ENCODE assay signal across 35 cellular contexts in genomic region chr15:65330934-65331645, GRCh38. TPM values are rescaled to one million over a fixed set of nuclear protein-coding genes. Genes with fewer than 3 reads are reported as not detected.
DNase-seq lines count a peak whose midpoint lies in the region; ATAC-seq and TF ChIP-seq lines count a peak whose summit lies in the region.
"Had no signal": no experiment of that assay in that cellular context is flagged by ENCODE, and none has a peak within 500 bp of the region (broad histone marks: within the 10 kb centered on the region; RNA-seq: fewer than 3 reads in every experiment).

No MANE protein-coding gene starts in this region.

- H3K36me3 Mint-ChIP-seq in T-helper 17 cell (ENCODE audit: low read depth) = peaks cover 2% of the 10 kb centered on the region
- H3K36me3 Mint-ChIP-seq: activated CD8-positive, alpha-beta memory T cell treated with anti-CD3 and anti-CD28 coated beads, Interleukin-2, amount 10 ng/mL, durations not matched to agents 7 days and 5 days; activated naive CD8-positive, alpha-beta T cell treated with anti-CD3 and anti-CD28 coated beads, Interleukin-2, amount 10 ng/mL, durations not matched to agents 7 days and 5 days had no signal

- no peak overlapping the region for H3K4me3 ChIP-seq in H7 (ENCODE audit: insufficient read depth, low read depth, low read length)
- H3K4me3 ChIP-seq: cardiac muscle cell, Peyer's patch, right atrium auricular region, smooth muscle cell, upper lobe of right lung had no signal

- H3K4me3 Mint-ChIP-seq in T-helper 17 cell = no peak overlapping the region
- H3K4me3 Mint-ChIP-seq: activated CD8-positive, alpha-beta memory T cell treated with anti-CD3 and anti-CD28 coated beads, Interleukin-2, amount 10 ng/mL, durations not matched to agents 7 days and 5 days; activated naive CD8-positive, alpha-beta T cell treated with anti-CD3 and anti-CD28 coated beads, Interleukin-2, amount 10 ng/mL, durations not matched to agents 7 days and 5 days; activated T-cell treated with anti-CD3 and anti-CD28 coated beads, Interleukin-2, amount 50 U/mL, for 4 hours; neural crest cell had no signal

- POLR2A ChIA-PET in HEK293T (lab: Yijun Ruan, JAX) = no interaction called here

- H3K27ac Mint-ChIP-seq in T-helper 17 cell = peak overlapping the region; percentile 27
- H3K27ac Mint-ChIP-seq: activated CD8-positive, alpha-beta memory T cell treated with anti-CD3 and anti-CD28 coated beads, Interleukin-2, amount 10 ng/mL, durations not matched to agents 7 days and 5 days; activated naive CD8-positive, alpha-beta T cell treated with anti-CD3 and anti-CD28 coated beads, Interleukin-2, amount 10 ng/mL, durations not matched to agents 7 days and 5 days had no signal

- H3K27me3 Mint-ChIP-seq in T-helper 17 cell = peaks cover 47% of the 10 kb centered on the region

- intact Hi-C loops in posterior vena cava (cut with DNase I) = no loop called here

- H3K27me3 ChIP-seq in H7 (ENCODE audit: control insufficient read depth, insufficient read depth, low read length) = no peaks in the 10 kb centered on the region
- peaks cover 16% of the 10 kb centered on the region for H3K27me3 ChIP-seq in foreskin keratinocyte
- H3K27me3 ChIP-seq: cardiac muscle cell, Peyer's patch, right atrium auricular region, upper lobe of right lung had no signal

- ATAC-seq in T-helper 17 cell (no peak), foreskin keratinocyte (peak; percentile 13), HG03097 (IDR thresholded peaks at IDR 0.05; ENCODE audit: low FRiP score, unreplicated experiment) (no peak)
- ATAC-seq: activated CD8-positive, alpha-beta memory T cell treated with anti-CD3 and anti-CD28 coated beads, Interleukin-2, amount 10 ng/mL, durations not matched to agents 7 days and 5 days; activated T-cell treated with anti-CD3 and anti-CD28 coated beads, Interleukin-2, amount 50 U/mL, for 4 hours; esophagus mucosa; left cardiac atrium; stimulated activated naive CD8-positive, alpha-beta T cell treated with anti-CD3 and anti-CD28 coated beads, Interleukin-15, Interleukin-2, amounts not matched to agents 100 U/mL and 50 U/mL, for 24 hours; upper lobe of right lung had no signal

- TF ChIP-seq CTCF in foreskin keratinocyte (conservative IDR thresholded peaks at IDR 0.05) = no peak

- H3K36me3 ChIP-seq in H7 (replicated peaks; ENCODE audit: control insufficient read depth, insufficient read depth, low read length) = peaks cover 1% of the 10 kb centered on the region
- H3K36me3 ChIP-seq: cardiac muscle cell, Peyer's patch, right atrium auricular region, upper lobe of right lung had no signal

- H3K4me1 Mint-ChIP-seq in T-helper 17 cell = no peaks in the 10 kb centered on the region
- H3K4me1 Mint-ChIP-seq: activated CD8-positive, alpha-beta memory T cell treated with anti-CD3 and anti-CD28 coated beads, Interleukin-2, amount 10 ng/mL, durations not matched to agents 7 days and 5 days; activated naive CD8-positive, alpha-beta T cell treated with anti-CD3 and anti-CD28 coated beads, Interleukin-2, amount 10 ng/mL, durations not matched to agents 7 days and 5 days had no signal

- CTCF ChIA-PET in HEK293T (lab: Yijun Ruan, JAX) = interaction anchor here (1.3 kb wide), 1 partner anchor 9 kb away, joined by 3 read pairs; no protein-coding TSS in a partner anchor

- no peaks in the 10 kb centered on the region for H3K9me3 ChIP-seq in T-helper 17 cell (ENCODE audit: control insufficient read depth, low read length, poor library complexity, severe bottlenecking)
- H3K9me3 ChIP-seq: Peyer's patch, right atrium auricular region, upper lobe of right lung had no signal

- no peaks in the 10 kb centered on the region for H3K4me1 ChIP-seq in foreskin keratinocyte
- H3K4me1 ChIP-seq: Peyer's patch, right atrium auricular region, upper lobe of right lung had no signal

- DNase-seq in H7 = peak; percentile 68
- DNase-seq in T-helper 17 cell = no peak
- no peak for DNase-seq in foreskin keratinocyte
- DNase-seq in posterior vena cava (ENCODE audit: low spot score) = peak; percentile 76
- DNase-seq in HEK293T (ENCODE audit: extremely low spot score) = no peak
- no peak for DNase-seq in NCI-H2227 treated with DMSO at 0.1 percent for 48 hours (lab: John Stamatoyannopoulos, UW)
- DNase-seq: activated CD4-positive, CD25-positive, alpha-beta regulatory T cell; activated CD8-positive, alpha-beta memory T cell treated with anti-CD3 and anti-CD28 coated beads, Interleukin-2, amount 10 ng/mL, durations not matched to agents 7 days and 5 days; activated gamma-delta T cell treated with Interleukin-2 at 50 U/mL for 16 hours; activated naive CD8-positive, alpha-beta T cell treated with anti-CD3 and anti-CD28 coated beads, Interleukin-2, amount 10 ng/mL, durations not matched to agents 7 days and 5 days; activated T-cell treated with anti-CD3 and anti-CD28 coated beads, Interleukin-2, amount 50 U/mL, for 4 hours; Calu3; cortex of kidney; DMS79 treated with DMSO at 0.1 percent for 48 hours; foreskin fibroblast; GF-D8; left cardiac atrium; MV-4-11; NCI-H1436; NCI-H2081; NCI-H226; NCI-H69; Peyer's patch; SIG-M5; stimulated activated CD4-positive, alpha-beta T cell treated with anti-CD3 and anti-CD28 coated beads, Interleukin-1b, Interleukin-23, amount 100 ng/mL, for 48 hours; stimulated activated naive CD8-positive, alpha-beta T cell treated with anti-CD3 and anti-CD28 coated beads, Interleukin-15, Interleukin-2, amounts not matched to agents 100 U/mL and 50 U/mL, for 24 hours; upper lobe of right lung had no signal

- no peak overlapping the region for H3K27ac ChIP-seq in foreskin keratinocyte
- H3K27ac ChIP-seq: cardiac muscle cell, Peyer's patch, right atrium auricular region, upper lobe of right lung had no signal

TF ChIP-seq in HEK293T, 16 proteins besides CTCF, POLR2A, EP300 and RAD21:
- TF ChIP-seq ARNT (IDR thresholded peaks at IDR 0.05) = no peak
- TF ChIP-seq, protein P1, sequence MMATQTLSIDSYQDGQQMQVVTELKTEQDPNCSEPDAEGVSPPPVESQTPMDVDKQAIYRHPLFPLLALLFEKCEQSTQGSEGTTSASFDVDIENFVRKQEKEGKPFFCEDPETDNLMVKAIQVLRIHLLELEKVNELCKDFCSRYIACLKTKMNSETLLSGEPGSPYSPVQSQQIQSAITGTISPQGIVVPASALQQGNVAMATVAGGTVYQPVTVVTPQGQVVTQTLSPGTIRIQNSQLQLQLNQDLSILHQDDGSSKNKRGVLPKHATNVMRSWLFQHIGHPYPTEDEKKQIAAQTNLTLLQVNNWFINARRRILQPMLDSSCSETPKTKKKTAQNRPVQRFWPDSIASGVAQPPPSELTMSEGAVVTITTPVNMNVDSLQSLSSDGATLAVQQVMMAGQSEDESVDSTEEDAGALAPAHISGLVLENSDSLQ (IDR thresholded peaks at IDR 0.05) = no peak
- no peak for TF ChIP-seq BHLHE40 (IDR thresholded peaks at IDR 0.05; ENCODE audit: borderline replicate concordance)
- no peak for TF ChIP-seq CTBP1 (IDR thresholded peaks at IDR 0.05; ENCODE audit: borderline replicate concordance)
- no peak for TF ChIP-seq FOXK2 (IDR thresholded peaks at IDR 0.05)
- no peak for TF ChIP-seq NFRKB (IDR thresholded peaks at IDR 0.05)
- no peak for TF ChIP-seq LEF1 (IDR thresholded peaks at IDR 0.05; ENCODE audit: borderline replicate concordance)
- no peak for TF ChIP-seq L3MBTL2 (conservative IDR thresholded peaks at IDR 0.05)
- no peak for TF ChIP-seq HDGF (IDR thresholded peaks at IDR 0.05; ENCODE audit: borderline replicate concordance)
- no peak for TF ChIP-seq FOXA1 (IDR thresholded peaks at IDR 0.05)
- no peak for TF ChIP-seq ZNF384 (IDR thresholded peaks at IDR 0.05)
- TF ChIP-seq TARDBP (IDR thresholded peaks at IDR 0.05) = no peak

RNA-seq across cellular contexts. Expression of gene RNU5B-1, which starts 26.6 kb away (rescaled TPM):
- not detected in 2 replicates for total RNA-seq in H7 (2014; rRNA removed; shearing (Covaris generic))
- not detected for total RNA-seq in T-helper 17 cell
- total RNA-seq in foreskin keratinocyte = not detected in 2 replicates
- polyA plus RNA-seq in foreskin keratinocyte = not detected in 2 replicates
- 100 to 1,000 TPM in 1 of 2 donors, 10 to 100 TPM in 1; 95.0 to 102 TPM for total RNA-seq in posterior vena cava
- total RNA-seq: cardiac muscle cell, Peyer's patch, right atrium auricular region, smooth muscle cell had no signal
- polyA plus RNA-seq: aorta, cardiac muscle cell, smooth muscle cell had no signal

RNA-seq across cellular contexts. Expression of gene RNU5A-1, which starts 35.2 kb away (rescaled TPM):
- total RNA-seq in H7 (2014; rRNA removed; shearing (Covaris generic)) = not detected in 2 replicates
- total RNA-seq in T-helper 17 cell (not detected), foreskin keratinocyte (not detected in 2 replicates), posterior vena cava (not detected)
- polyA plus RNA-seq in foreskin keratinocyte = not detected in 2 replicates
- total RNA-seq: activated CD8-positive, alpha-beta memory T cell treated with anti-CD3 and anti-CD28 coated beads, Interleukin-2, amount 10 ng/mL, durations not matched to agents 7 days and 5 days; activated naive CD8-positive, alpha-beta T cell treated with anti-CD3 and anti-CD28 coated beads, Interleukin-2, amount 10 ng/mL, durations not matched to agents 7 days and 5 days; activated T-cell treated with anti-CD3 and anti-CD28 coated beads, Interleukin-2, amount 50 U/mL, for 4 hours; aorta; Calu3; cardiac muscle cell; esophagus mucosa; left cardiac atrium; neural crest cell; Peyer's patch; right atrium auricular region; smooth muscle cell; temporal lobe; upper lobe of right lung had no signal
- polyA plus RNA-seq: aorta, cardiac muscle cell, smooth muscle cell had no signal

RNA-seq across cellular contexts. Expression of gene PARP16, which starts 44.4 kb away (rescaled TPM):
- 5.9 and 11.3 TPM in 2 replicates for total RNA-seq in H7 (2014; rRNA removed; shearing (Covaris generic))
- total RNA-seq in T-helper 17 cell = 10 to 100 TPM; 11.5 to 13.8 TPM
- 3.6 and 4.4 TPM in 2 replicates for total RNA-seq in foreskin keratinocyte
- 3.1 and 3.2 TPM in 2 replicates for polyA plus RNA-seq in foreskin keratinocyte
- 1 to 10 TPM; 7.4 TPM for total RNA-seq in posterior vena cava

RNA-seq across cellular contexts. Expression of gene IGDCC3, which starts 46.7 kb away (rescaled TPM):
- 38.3 and 39.7 TPM in 2 replicates for total RNA-seq in H7 (2014; rRNA removed; shearing (Covaris generic))
- not detected for total RNA-seq in T-helper 17 cell
- total RNA-seq in foreskin keratinocyte = not detected in 2 replicates
- polyA plus RNA-seq in foreskin keratinocyte = not detected in 2 replicates
- total RNA-seq in posterior vena cava = not detected
- total RNA-seq: activated CD8-positive, alpha-beta memory T cell treated with anti-CD3 and anti-CD28 coated beads, Interleukin-2, amount 10 ng/mL, durations not matched to agents 7 days and 5 days; activated naive CD8-positive, alpha-beta T cell treated with anti-CD3 and anti-CD28 coated beads, Interleukin-2, amount 10 ng/mL, durations not matched to agents 7 days and 5 days; aorta; Calu3; Peyer's patch; right atrium auricular region; upper lobe of right lung had no signal
- polyA plus RNA-seq: aorta had no signal

Comparison
In these comparisons a context has a peak if more than half of its experiments do, and no peak if none do; other contexts are left out.
1. DNase-seq: peak in H7 (single experiment) and posterior vena cava (single experiment); none in T-helper 17 cell (0 of 3), foreskin keratinocyte (0 of 2), HEK293T (single experiment) and NCI-H2227 treated with DMSO at 0.1 percent for 48 hours (single experiment).
2. RNA of gene RNU5B-1, which starts 26.6 kb away (total RNA-seq): 95.0 to 102 TPM in posterior vena cava; not detected in T-helper 17 cell, not detected in H7 and not detected in foreskin keratinocyte; every median in the first group is over 4 times any median in the second.